In the genomic region with DNA sequence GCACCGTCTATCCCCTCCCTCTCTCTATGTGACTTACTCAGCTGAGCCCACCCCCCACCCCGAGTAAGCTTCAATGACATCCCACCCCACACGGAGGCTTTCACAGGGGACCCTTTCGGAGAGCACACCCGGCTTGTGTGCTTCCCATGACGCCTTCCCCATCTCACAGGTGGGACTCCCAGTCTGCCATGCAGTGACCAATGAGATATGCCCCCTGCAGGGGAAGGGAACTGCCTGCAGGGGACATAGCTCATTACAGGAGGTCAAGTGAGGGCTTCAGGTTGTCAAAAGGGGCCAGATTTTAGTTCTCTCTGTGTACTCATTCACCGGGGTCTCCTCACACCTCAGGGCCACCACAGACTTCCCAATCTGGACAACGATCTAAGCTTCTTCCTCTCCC, we compare ENCODE assay signal across 24 cellular contexts.
DNase-seq lines count a peak whose midpoint lies in the region; ATAC-seq and TF ChIP-seq lines count a peak whose summit lies in the region.
"Had no signal": no experiment of that assay in that cellular context is flagged by ENCODE, and none has a peak within 500 bp of the region (broad histone marks: within the 10 kb centered on the region; RNA-seq: fewer than 3 reads in every experiment).

No MANE protein-coding gene starts in this region.

- H3K36me3 Mint-ChIP-seq in WTC11: no peaks in the 10 kb centered on the region
- H3K36me3 Mint-ChIP-seq: mesothelial cell of epicardium; naive thymus-derived CD8-positive, alpha-beta T cell had no signal

- H3K9me3 ChIP-seq in HCT116 (ENCODE audit: control insufficient read depth in 1 of 2, insufficient read depth in 1 of 2, low read depth in 1 of 2, low read length in 2 of 2) (no peaks in the 10 kb centered on the region), SK-N-SH (no peaks in the 10 kb centered on the region; the same call in 1 of the 2 replicates)
- H3K9me3 ChIP-seq: BE2C, MG63, upper lobe of left lung had no signal

- no peak overlapping the region for H2BK120ac ChIP-seq in mesendoderm (ENCODE audit: low read depth, low read length)

- no peaks in the 10 kb centered on the region for H3K36me3 ChIP-seq in HCT116 (ENCODE audit: control insufficient read depth in 1 of 2, insufficient read depth in 2 of 2, low read length in 2 of 2)
- no peaks in the 10 kb centered on the region for H3K36me3 ChIP-seq in mesendoderm (ENCODE audit: control insufficient read depth, insufficient read depth, low read length)
- no peaks in the 10 kb centered on the region for H3K36me3 ChIP-seq in SK-N-SH (replicated peaks in 1 of 2; ENCODE audit: control insufficient read depth in 1 of 2, insufficient read depth in 2 of 2, low read length in 1 of 2)
- H3K36me3 ChIP-seq: BE2C, MG63, upper lobe of left lung had no signal

- no peak overlapping the region for H4K8ac ChIP-seq in mesendoderm (ENCODE audit: low read depth, low read length)

- H3K27ac ChIP-seq in HCT116 (ENCODE audit: low read depth, low read length): no peak overlapping the region
- no peak overlapping the region for H3K27ac ChIP-seq in mesendoderm (ENCODE audit: low read depth, low read length)
- no peak overlapping the region for H3K27ac ChIP-seq in SK-N-SH (ENCODE audit: low read depth in 2 of 2, low read length in 1 of 2)
- H3K27ac ChIP-seq: RWPE1, upper lobe of left lung had no signal

- H3K9ac ChIP-seq in HCT116 (ENCODE audit: low read length) (no peak overlapping the region), mesendoderm (ENCODE audit: low read length) (no peak overlapping the region), SK-N-SH (no peak overlapping the region)

- H3F3A ChIP-seq in SK-N-SH (replicated peaks; ENCODE audit: insufficient read depth): no peaks in the 10 kb centered on the region

- CTCF ChIA-PET in HCT116 (lab: Charles Lee) (interaction anchor here (0.8 to 1.9 kb wide), 3 partner anchors 14 to 85 kb away, joined by 3 to 7 read pairs (median 3); no protein-coding TSS in a partner anchor), WTC11 (lab: Charles Lee) (interaction anchor here (0.5 to 2.3 kb wide), 19 partner anchors 9 to 209 kb away, joined by 3 to 10 read pairs (median 4); partner anchors contain the start of gene GAREM1), SK-N-SH (lab: Yijun Ruan, JAX) (interaction anchor here (0.9 to 2.2 kb wide), 2 partner anchors 86 to 111 kb away, joined by 4 to 8 read pairs; no protein-coding TSS in a partner anchor)

- H3K4me1 ChIP-seq in HCT116 (ENCODE audit: control insufficient read depth in 1 of 2, insufficient read depth in 2 of 2, low read length in 2 of 2): no peaks in the 10 kb centered on the region
- peaks cover 3% of the 10 kb centered on the region for H3K4me1 ChIP-seq in mesendoderm (ENCODE audit: control insufficient read depth, low read depth, low read length)
- H3K4me1 ChIP-seq in SK-N-SH (ENCODE audit: control insufficient read depth in 1 of 2, insufficient read depth in 2 of 2, low read depth in 1 of 2, low read length in 1 of 2): no peaks in the 10 kb centered on the region
- H3K4me1 ChIP-seq: BE2C had no signal

- H3K4ac ChIP-seq in mesendoderm (ENCODE audit: low read depth, low read length): no peak overlapping the region

- peak; percentile 6 for DNase-seq in NCI-H82 (lab: John Stamatoyannopoulos, UW)
- DNase-seq in NCI-H82 treated with DMSO at 0.1 percent for 48 hours (lab: John Stamatoyannopoulos, UW; ENCODE audit: unreplicated experiment): no peak
- no peak for DNase-seq in HCT116 (ENCODE audit: low read depth, low spot score)
- peak; percentile 23 for DNase-seq in WTC11 (ENCODE audit: low spot score)
- peak; percentile 59 for DNase-seq in mesendoderm
- no peak for DNase-seq in SK-N-SH
- no peak for DNase-seq in NOMO-1 treated with dmso at 0.1 percent for 144 hours (lab: John Stamatoyannopoulos, UW; ENCODE audit: unreplicated experiment)
- DNase-seq: activated CD8-positive, alpha-beta T cell treated with anti-CD3 and anti-CD28 coated beads, Interleukin-2, amount 10 ng/mL, durations not matched to agents 7 days and 5 days; activated gamma-delta T cell treated with Interleukin-2 at 50 U/mL for 16 hours; activated T-cell treated with anti-CD3 and anti-CD28 coated beads, Interleukin-2, amount 50 U/mL, for 1 hour; BE2C; GOT3; MG63; naive thymus-derived CD8-positive, alpha-beta T cell; NCI-H1417 treated with DMSO at 0.1 percent for 48 hours; NCI-H446 treated with DMSO at 0.1 percent for 48 hours; stimulated activated CD8-positive, alpha-beta memory T cell treated with anti-CD3 and anti-CD28 coated beads, Interleukin-4, amount 100 ng/mL, for 48 hours; T-helper 9 cell; upper lobe of left lung had no signal

- no peaks in the 10 kb centered on the region for H3K27me3 ChIP-seq in HCT116 (ENCODE audit: insufficient read depth, low read length)
- no peaks in the 10 kb centered on the region for H3K27me3 ChIP-seq in mesendoderm (ENCODE audit: insufficient read depth, low read length, poor library complexity)
- H3K27me3 ChIP-seq in SK-N-SH (ENCODE audit: insufficient read depth): no peaks in the 10 kb centered on the region
- H3K27me3 ChIP-seq: BE2C, MG63, upper lobe of left lung had no signal

- no TSS peak for BruUV-seq in HCT116 (replicated peaks; lab: Mats Ljungman, UMichigan)

- TF ChIP-seq CTCF in HCT116 (IDR thresholded peaks at IDR 0.05 in 2 of 3, conservative IDR thresholded peaks at IDR 0.05 in 1 of 3; ENCODE audit: borderline replicate concordance in 1 of 3, insufficient read depth in 1 of 3, low read depth in 2 of 3, low read length in 2 of 3) (peak in 2 of 3 experiments; percentile 26 to 33; a peak in 1 of 6 replicates), WTC11 (IDR thresholded peaks at IDR 0.05) (no peak), SK-N-SH (IDR thresholded peaks at IDR 0.05) (no peak; the same call in 1 of the 2 replicates)

- no peaks in the 10 kb centered on the region for H3K9me3 Mint-ChIP-seq in WTC11
- H3K9me3 Mint-ChIP-seq: mesothelial cell of epicardium; naive thymus-derived CD8-positive, alpha-beta T cell had no signal

- H3K4me2 ChIP-seq in HCT116 (ENCODE audit: low read length) (no peak overlapping the region), mesendoderm (ENCODE audit: low read length) (no peak overlapping the region), SK-N-SH (no peak overlapping the region)

- no peak overlapping the region for H3K4me3 Mint-ChIP-seq in WTC11
- H3K4me3 Mint-ChIP-seq: activated CD8-positive, alpha-beta T cell treated with anti-CD3 and anti-CD28 coated beads, Interleukin-2, amount 10 ng/mL, durations not matched to agents 7 days and 5 days; mesothelial cell of epicardium; naive thymus-derived CD8-positive, alpha-beta T cell had no signal

- H3K27me3 Mint-ChIP-seq in WTC11 (ENCODE audit: low read depth): no peaks in the 10 kb centered on the region

- no CpG with 5 or more reads among the region's 8 CpGs for WGBS in mesendoderm (ENCODE audit: extremely low coverage, insufficient coverage, low lambda C conversion rate)
- WGBS in SK-N-SH (ENCODE audit: low lambda C conversion rate): 88% methylated on average over 8 of the region's 8 CpGs

- H3K9me2 ChIP-seq in HCT116 (ENCODE audit: insufficient read depth): no peaks in the 10 kb centered on the region
- no peaks in the 10 kb centered on the region for H3K9me2 ChIP-seq in SK-N-SH

- H3K23ac ChIP-seq in mesendoderm (ENCODE audit: low read length): no peak overlapping the region

- peaks cover 15% of the 10 kb centered on the region for H3K4me1 Mint-ChIP-seq in WTC11
- H3K4me1 Mint-ChIP-seq: naive thymus-derived CD8-positive, alpha-beta T cell had no signal

- TF ChIP-seq RAD21 in HCT116 (IDR thresholded peaks at IDR 0.05; ENCODE audit: low read depth) (no peak), SK-N-SH (IDR thresholded peaks at IDR 0.05; ENCODE audit: low read length) (no peak)

- no peak overlapping the region for H3K56ac ChIP-seq in mesendoderm (ENCODE audit: low read length)

- no peak overlapping the region for H2BK5ac ChIP-seq in mesendoderm (ENCODE audit: low read length)

- intact Hi-C loops in HCT116 (cut with micrococcal nuclease): no loop called here

- H3K27ac Mint-ChIP-seq in WTC11: no peak overlapping the region
- H3K27ac Mint-ChIP-seq: activated CD8-positive, alpha-beta T cell treated with anti-CD3 and anti-CD28 coated beads, Interleukin-2, amount 10 ng/mL, durations not matched to agents 7 days and 5 days; mesothelial cell of epicardium; naive thymus-derived CD8-positive, alpha-beta T cell had no signal

- no peak overlapping the region for H3K4me3 ChIP-seq in HCT116 (replicated peaks in 1 of 2; ENCODE audit: low read depth in 1 of 2, low read length in 2 of 2)
- H3K4me3 ChIP-seq in mesendoderm (ENCODE audit: low read length): no peak overlapping the region
- no peak overlapping the region for H3K4me3 ChIP-seq in SK-N-SH (ENCODE audit: low read depth in 2 of 2, low read length in 1 of 2)
- H3K4me3 ChIP-seq: MG63, upper lobe of left lung had no signal

- H4K5ac ChIP-seq in mesendoderm (ENCODE audit: low read length): no peak overlapping the region

- RAD21 ChIA-PET in HCT116 (lab: Charles Lee; ENCODE audit: low non-redundant PET in 1 of 2, low total read pairs in 2 of 2, uncharacterized antibody in 2 of 2, unreplicated experiment in 2 of 2): no interaction called here

- no peaks in the 10 kb centered on the region for H4K20me1 ChIP-seq in HCT116 (ENCODE audit: insufficient read depth)
- H4K20me1 ChIP-seq in SK-N-SH (ENCODE audit: insufficient read depth): no peaks in the 10 kb centered on the region

- no peak overlapping the region for H2AK5ac ChIP-seq in mesendoderm (ENCODE audit: low read length)

- H3K79me1 ChIP-seq in mesendoderm (ENCODE audit: low read length): peaks cover 2% of the 10 kb centered on the region

- H3K18ac ChIP-seq in mesendoderm (ENCODE audit: low read length): no peak overlapping the region

- POLR2A ChIA-PET in HCT116 (lab: Charles Lee): interaction anchor here (0.7 kb wide), 1 partner anchor 10 kb away, joined by 3 read pairs; no protein-coding TSS in a partner anchor
- POLR2A ChIA-PET in WTC11 (lab: Charles Lee): no interaction called here
- POLR2A ChIA-PET in SK-N-SH (lab: Yijun Ruan, JAX): no interaction called here

- no peaks in the 10 kb centered on the region for H3K79me2 ChIP-seq in HCT116 (ENCODE audit: insufficient read depth, low read length)
- H3K79me2 ChIP-seq in mesendoderm (ENCODE audit: control insufficient read depth, insufficient read depth, low read length): no peaks in the 10 kb centered on the region
- no peaks in the 10 kb centered on the region for H3K79me2 ChIP-seq in SK-N-SH (ENCODE audit: insufficient read depth)

- H2BK15ac ChIP-seq in mesendoderm (replicated peaks; ENCODE audit: low read depth): no peak overlapping the region

- H2AFZ ChIP-seq in HCT116 (ENCODE audit: low read depth, low read length, poor library complexity, severe bottlenecking) (no peak overlapping the region), SK-N-SH (ENCODE audit: low read depth) (no peak overlapping the region)

- TF ChIP-seq POLR2A in HCT116 (IDR thresholded peaks at IDR 0.05; ENCODE audit: borderline replicate concordance, extremely low read depth, insufficient read depth, insufficient read length): no peak

- ATAC-seq in HCT116 (peak; percentile 61; the same call in 1 of the 2 replicates), WTC11 (peak; percentile 74; the same call in 1 of the 2 replicates), GM18498 (IDR thresholded peaks at IDR 0.05; ENCODE audit: unreplicated experiment) (no peak)
- ATAC-seq: activated CD4-positive, CD25-positive, alpha-beta regulatory T cell treated with anti-CD3 and anti-CD28 coated beads, Interleukin-2, amount 50 U/mL, for 24 hours; activated CD8-positive, alpha-beta T cell treated with anti-CD3 and anti-CD28 coated beads, Interleukin-2, amount 10 ng/mL, durations not matched to agents 7 days and 5 days; naive thymus-derived CD8-positive, alpha-beta T cell; sciatic nerve had no signal

- TF ChIP-seq EP300 in SK-N-SH (IDR thresholded peaks at IDR 0.05; ENCODE audit: borderline replicate concordance in 1 of 2, low read depth in 1 of 2, low read length in 1 of 2): no peak

Comparison
In these comparisons a context has a peak if more than half of its experiments do, and no peak if none do; other contexts are left out.
1. DNase-seq: peak in NCI-H82 (single experiment), WTC11 (single experiment) and mesendoderm (single experiment); none in NCI-H82 treated with DMSO at 0.1 percent for 48 hours (single experiment), HCT116 (single experiment), SK-N-SH (single experiment) and NOMO-1 treated with dmso at 0.1 percent for 144 hours (single experiment).
2. CTCF ChIP-seq: peak in HCT116 (2 of 3); none in WTC11 (single experiment) and SK-N-SH (single experiment).